ENCODE assay signal across 28 cellular contexts in genomic region chr7:105477908-105478307, GRCh38.
"Had no signal": no experiment of that assay in that cellular context is flagged by ENCODE, and none has a peak within 500 bp of the region (broad histone marks: within the 10 kb centered on the region; RNA-seq: fewer than 3 reads in every experiment).

No MANE protein-coding gene starts in this region.

- FAIRE-seq: colon, endometrium, endothelial cell of umbilical vein, frontal cortex had no signal

- ATAC-seq: effector memory CD8-positive, alpha-beta T cell; esophagus mucosa; foreskin keratinocyte; gastrocnemius medialis; gastroesophageal sphincter; heart left ventricle; heart right ventricle had no signal

- H3K27ac ChIP-seq: colonic mucosa, coronary artery, dorsolateral prefrontal cortex, epithelial cell of prostate, esophagus muscularis mucosa, esophagus squamous epithelium, foreskin keratinocyte, gastrocnemius medialis, gastroesophageal sphincter, heart left ventricle, heart right ventricle had no signal

- H3K27ac Mint-ChIP-seq: dendritic cell treated with granulocyte-macrophage colony-stimulating factor and Interleukin-4, amounts not matched to agents 40 ng/mL and 50 ng/mL, for 4 days; effector memory CD8-positive, alpha-beta T cell; endodermal cell had no signal

- H3K36me3 ChIP-seq: colonic mucosa had no signal

- H3K4me1 Mint-ChIP-seq: endodermal cell had no signal

- H3K9me3 Mint-ChIP-seq: dendritic cell treated with granulocyte-macrophage colony-stimulating factor and Interleukin-4, amounts not matched to agents 40 ng/mL and 50 ng/mL, for 4 days; effector memory CD8-positive, alpha-beta T cell; endodermal cell had no signal

- H3K9me3 ChIP-seq: colonic mucosa, esophagus muscularis mucosa, esophagus squamous epithelium, gastrocnemius medialis, gastroesophageal sphincter, heart left ventricle, heart right ventricle had no signal

- H3K4me3 Mint-ChIP-seq: dendritic cell treated with granulocyte-macrophage colony-stimulating factor and Interleukin-4, amounts not matched to agents 40 ng/mL and 50 ng/mL, for 4 days; effector memory CD8-positive, alpha-beta T cell; endodermal cell had no signal

- H3K27me3 Mint-ChIP-seq: dendritic cell treated with granulocyte-macrophage colony-stimulating factor and Interleukin-4, amounts not matched to agents 40 ng/mL and 50 ng/mL, for 4 days; effector memory CD8-positive, alpha-beta T cell had no signal

- DNase-seq: colonic mucosa; cortex of kidney; dorsolateral prefrontal cortex; effector CD4-positive, alpha-beta T cell; effector CD8-positive, alpha-beta T cell; effector memory CD4-positive, alpha-beta T cell; effector memory CD8-positive, alpha-beta T cell; endodermal cell; erythroblast; esophagus squamous epithelium; foreskin fibroblast; foreskin keratinocyte; foreskin melanocyte; gastrocnemius medialis; glutamatergic neuron; head of caudate nucleus; heart left ventricle; heart right ventricle had no signal

- H3K27me3 ChIP-seq: colonic mucosa, dorsolateral prefrontal cortex, esophagus muscularis mucosa, esophagus squamous epithelium, foreskin keratinocyte, gastrocnemius medialis, gastroesophageal sphincter, heart left ventricle, heart right ventricle had no signal

- H3K4me3 ChIP-seq: colonic mucosa, coronary artery, dorsolateral prefrontal cortex, esophagus muscularis mucosa, esophagus squamous epithelium, gastrocnemius medialis, gastroesophageal sphincter, heart left ventricle, heart right ventricle had no signal

- H3K4me1 ChIP-seq: colonic mucosa, esophagus muscularis mucosa, esophagus squamous epithelium, foreskin keratinocyte, gastrocnemius medialis, gastroesophageal sphincter, heart left ventricle, heart right ventricle had no signal
